ENCODE assay signal across 18 cellular contexts in the genomic region with DNA sequence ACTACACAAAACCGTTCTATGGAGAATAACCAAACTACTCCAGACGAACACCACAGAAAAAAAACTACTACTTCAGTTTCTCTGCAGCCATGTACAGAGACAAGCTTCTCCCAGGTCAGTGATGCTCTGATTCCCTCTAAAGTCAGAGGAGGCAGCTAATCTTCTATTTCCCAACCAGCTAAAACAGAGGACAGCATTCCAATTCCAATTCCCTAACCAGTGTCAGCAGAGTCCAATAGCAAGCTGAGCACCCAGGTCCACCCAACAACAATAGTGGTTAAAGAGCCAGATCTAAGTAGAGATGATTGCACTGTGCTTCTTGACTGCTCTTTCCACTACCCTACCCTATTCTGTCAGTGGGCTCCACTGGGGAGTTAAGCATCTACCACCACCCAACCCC. TPM values are rescaled to one million over a fixed set of nuclear protein-coding genes. Genes with fewer than 3 reads are reported as not detected.
DNase-seq lines count a peak whose midpoint lies in the region; ATAC-seq and TF ChIP-seq lines count a peak whose summit lies in the region.
"Had no signal": no experiment of that assay in that cellular context is flagged by ENCODE, and none has a peak within 500 bp of the region (broad histone marks: within the 10 kb centered on the region; RNA-seq: fewer than 3 reads in every experiment).

No MANE protein-coding gene starts in this region.

- no peaks in the 10 kb centered on the region for H3K36me3 ChIP-seq in mammary epithelial cell (ENCODE audit: insufficient read depth, low read length)
- no peaks in the 10 kb centered on the region for H3K36me3 ChIP-seq in Karpas-422 (ENCODE audit: insufficient read depth, low read length)
- no peaks in the 10 kb centered on the region for H3K36me3 ChIP-seq in adipocyte (ENCODE audit: control insufficient read depth, insufficient read depth, low read length, severe bottlenecking)
- H3K36me3 ChIP-seq in aorta (ENCODE audit: control insufficient read depth in 1 of 2, insufficient read depth in 2 of 2, low read length in 1 of 2), result no peaks in the 10 kb centered on the region

- CTCF ChIA-PET in MCF 10A (lab: Yijun Ruan, JAX) (interaction anchor here (0.6 kb wide), 1 partner anchor 353 kb away, joined by 3 read pairs; no protein-coding TSS in a partner anchor), mammary epithelial cell (lab: Charles Lee; ENCODE audit: low non-redundant PET) (no interaction called here)

- H3K9me3 Mint-ChIP-seq in MCF 10A (ENCODE audit: unreplicated experiment), result peaks cover 8% of the 10 kb centered on the region
- H3K9me3 Mint-ChIP-seq in activated T-helper 1 cell treated with anti-CD3 and anti-CD28 coated beads, Interleukin-12 subunit alpha, Interleukin-12 subunit beta, Interleukin-2, Interleukin-4 antibody, amounts not matched to agents 30 ng/mL and 10 ng/mL and 1 ng/mL, durations not matched to agents 14 hours and 24 hours and 36 hours, result peaks cover 4% of the 10 kb centered on the region

- no peaks in the 10 kb centered on the region for H4K20me1 ChIP-seq in mammary epithelial cell (ENCODE audit: insufficient read depth, low read length)
- H4K20me1 ChIP-seq in Karpas-422 (ENCODE audit: insufficient read depth, low read depth, low read length), result no peaks in the 10 kb centered on the region

- peaks cover 10% of the 10 kb centered on the region for H3K4me1 Mint-ChIP-seq in MCF 10A (ENCODE audit: insufficient read depth, unreplicated experiment)
- H3K4me1 Mint-ChIP-seq in activated T-helper 1 cell treated with anti-CD3 and anti-CD28 coated beads, Interleukin-12 subunit alpha, Interleukin-12 subunit beta, Interleukin-2, Interleukin-4 antibody, amounts not matched to agents 30 ng/mL and 10 ng/mL and 1 ng/mL, durations not matched to agents 14 hours and 24 hours and 36 hours (ENCODE audit: low read depth), result no peaks in the 10 kb centered on the region
- H3K4me1 Mint-ChIP-seq: CD4-positive, CD25-positive, alpha-beta regulatory T cell had no signal

- no peak for TF ChIP-seq CTCF in MCF 10A (IDR thresholded peaks at IDR 0.05; ENCODE audit: unreplicated experiment)
- no peak for TF ChIP-seq CTCF in mammary epithelial cell (conservative IDR thresholded peaks at IDR 0.05 in 1 of 2, IDR thresholded peaks at IDR 0.05 in 1 of 2; ENCODE audit: extremely low read depth in 1 of 2, insufficient read depth in 1 of 2, low read depth in 1 of 2, low read length in 2 of 2)

- H3K9me3 ChIP-seq in mammary epithelial cell (replicated peaks; ENCODE audit: insufficient read depth, low read length) (peaks cover 3% of the 10 kb centered on the region), Karpas-422 (ENCODE audit: low read length) (peaks cover 6% of the 10 kb centered on the region), adipocyte (ENCODE audit: control insufficient read depth, low read length) (peaks cover 4% of the 10 kb centered on the region), aorta (ENCODE audit: control insufficient read depth, low read length) (no peaks in the 10 kb centered on the region)

- intact Hi-C loops in MCF 10A (cut with micrococcal nuclease) (no loop called here), mammary epithelial cell (cut with micrococcal nuclease) (no loop called here), aorta (cut with DNase I) (no loop called here)
- intact Hi-C loops in activated T-helper 1 cell treated with anti-CD3 and anti-CD28 coated beads, Interleukin-12 subunit alpha, Interleukin-12 subunit beta, Interleukin-2, Interleukin-4 antibody, amounts not matched to agents 30 ng/mL and 10 ng/mL and 1 ng/mL, durations not matched to agents 14 hours and 24 hours and 36 hours (cut with micrococcal nuclease), result no loop called here

- H3K9ac ChIP-seq in mammary epithelial cell (ENCODE audit: insufficient read depth, low read length) (no peak overlapping the region), Karpas-422 (ENCODE audit: low read length) (peak overlapping the region; percentile 10; the same call in 1 of the 2 replicates), adipocyte (ENCODE audit: low read length) (no peak overlapping the region)
- H3K9ac ChIP-seq: GM23248 had no signal

- H3K27ac ChIP-seq in mammary epithelial cell (ENCODE audit: insufficient read depth, low read depth, low read length) (no peak overlapping the region), Karpas-422 (ENCODE audit: low read length) (peak overlapping the region; percentile 13; the same call in 1 of the 2 replicates), aorta (ENCODE audit: low read depth in 1 of 2, low read length in 2 of 2) (no peak overlapping the region)
- H3K27ac ChIP-seq: 22Rv1, GM23248 had no signal

- in situ Hi-C loops in mammary epithelial cell (cut with MboI; ENCODE audit: low sequenced_read_pairs in 2 of 2), result no loop called here

- H2AFZ ChIP-seq in mammary epithelial cell (ENCODE audit: low read depth, low read length) (no peak overlapping the region), Karpas-422 (ENCODE audit: low read length) (peak overlapping the region; percentile 23; the same call in 1 of the 2 replicates)
- H2AFZ ChIP-seq: GM23248 had no signal

- no peaks in the 10 kb centered on the region for H3K27me3 ChIP-seq in mammary epithelial cell (ENCODE audit: insufficient read depth, low read length)
- no peaks in the 10 kb centered on the region; the same call in none of the 2 replicates for H3K27me3 ChIP-seq in Karpas-422 (ENCODE audit: low read length)
- no peaks in the 10 kb centered on the region for H3K27me3 ChIP-seq in adipocyte (replicated peaks; ENCODE audit: control insufficient read depth, insufficient read depth, low read length)
- no peaks in the 10 kb centered on the region for H3K27me3 ChIP-seq in aorta (ENCODE audit: control insufficient read depth in 1 of 2, insufficient read depth in 2 of 2, low read length in 1 of 2)

- DNase-seq in MCF 10A (ENCODE audit: unreplicated experiment) (no peak), mammary epithelial cell (no peak), Karpas-422 (no peak), adipocyte (ENCODE audit: low read depth) (no peak), aorta (no peak), ureter (ENCODE audit: low spot score) (no peak), nucleus accumbens (lab: John Stamatoyannopoulos, UW) (no peak)
- DNase-seq in activated T-helper 1 cell treated with anti-CD3 and anti-CD28 coated beads, Interleukin-12 subunit alpha, Interleukin-12 subunit beta, Interleukin-2, Interleukin-4 antibody, amounts not matched to agents 30 ng/mL and 10 ng/mL and 1 ng/mL, durations not matched to agents 14 hours and 24 hours and 36 hours (ENCODE audit: low spot score), result no peak
- DNase-seq: Calu3; CD4-positive, CD25-positive, alpha-beta regulatory T cell; DMS 273 treated with DMSO at 0.1 percent for 48 hours; H9 had no signal

- no peaks in the 10 kb centered on the region for H3K36me3 Mint-ChIP-seq in MCF 10A (ENCODE audit: insufficient read depth, unreplicated experiment)
- H3K36me3 Mint-ChIP-seq in activated T-helper 1 cell treated with anti-CD3 and anti-CD28 coated beads, Interleukin-12 subunit alpha, Interleukin-12 subunit beta, Interleukin-2, Interleukin-4 antibody, amounts not matched to agents 30 ng/mL and 10 ng/mL and 1 ng/mL, durations not matched to agents 14 hours and 24 hours and 36 hours (ENCODE audit: low read depth), result no peaks in the 10 kb centered on the region
- H3K36me3 Mint-ChIP-seq: CD4-positive, CD25-positive, alpha-beta regulatory T cell; IgD-negative memory B cell had no signal

- no peak overlapping the region for H3K4me3 Mint-ChIP-seq in MCF 10A (ENCODE audit: unreplicated experiment)
- H3K4me3 Mint-ChIP-seq in activated T-helper 1 cell treated with anti-CD3 and anti-CD28 coated beads, Interleukin-12 subunit alpha, Interleukin-12 subunit beta, Interleukin-2, Interleukin-4 antibody, amounts not matched to agents 30 ng/mL and 10 ng/mL and 1 ng/mL, durations not matched to agents 14 hours and 24 hours and 36 hours, result no peak overlapping the region
- H3K4me3 Mint-ChIP-seq: H9 had no signal

- no peaks in the 10 kb centered on the region for H3K4me1 ChIP-seq in mammary epithelial cell (ENCODE audit: insufficient read depth, low read length)
- peaks cover 23% of the 10 kb centered on the region for H3K4me1 ChIP-seq in Karpas-422 (ENCODE audit: low read length)
- H3K4me1 ChIP-seq in adipocyte (ENCODE audit: control insufficient read depth, insufficient read depth, low read length), result peaks cover 18% of the 10 kb centered on the region
- H3K4me1 ChIP-seq in aorta (ENCODE audit: control insufficient read depth in 1 of 2, insufficient read depth in 2 of 2, low read length in 2 of 2), result no peaks in the 10 kb centered on the region

- no peaks in the 10 kb centered on the region for H3K9me2 ChIP-seq in Karpas-422 (replicated peaks; ENCODE audit: insufficient read depth, low read length)

- BruUV-seq in MCF 10A (replicated peaks; lab: Mats Ljungman, UMichigan) (no TSS peak), mammary epithelial cell (replicated peaks; lab: Mats Ljungman, UMichigan) (no TSS peak)

- ATAC-seq in aorta (ENCODE audit: low FRiP score), result peak; percentile 29
- ATAC-seq: GM12878 had no signal

- POLR2A ChIA-PET in MCF 10A (lab: Yijun Ruan, JAX), result interaction anchor here (0.6 to 0.7 kb wide), 3 partner anchors 12 to 33 kb away, joined by 3 to 4 read pairs (median 3); no protein-coding TSS in a partner anchor

- H3K4me2 ChIP-seq in mammary epithelial cell (ENCODE audit: insufficient read depth, low read depth, low read length) (no peak overlapping the region), Karpas-422 (ENCODE audit: low read depth, low read length, poor library complexity, severe bottlenecking) (peak overlapping the region; percentile 57)

- 0% methylated on average over 2 of the region's 2 CpGs for WGBS in mammary epithelial cell (ENCODE audit: low coverage, missing lambda C conversion rate)
- 56 to 67% methylated on average over 2 of the region's 2 CpGs for WGBS in aorta, 2 donors

- H3K27ac Mint-ChIP-seq in MCF 10A (ENCODE audit: low read depth, unreplicated experiment), result peak overlapping the region; percentile 5
- H3K27ac Mint-ChIP-seq in activated T-helper 1 cell treated with anti-CD3 and anti-CD28 coated beads, Interleukin-12 subunit alpha, Interleukin-12 subunit beta, Interleukin-2, Interleukin-4 antibody, amounts not matched to agents 30 ng/mL and 10 ng/mL and 1 ng/mL, durations not matched to agents 14 hours and 24 hours and 36 hours, result no peak overlapping the region
- H3K27ac Mint-ChIP-seq: CD4-positive, CD25-positive, alpha-beta regulatory T cell; H9; IgD-negative memory B cell had no signal

- no peak overlapping the region for H3K4me3 ChIP-seq in mammary epithelial cell (replicated peaks in 1 of 3; ENCODE audit: insufficient read depth in 1 of 3, low read depth in 2 of 3, low read length in 3 of 3)
- peak overlapping the region; percentile 13; the same call in 1 of the 2 replicates for H3K4me3 ChIP-seq in Karpas-422 (ENCODE audit: low read length)
- peak overlapping the region; percentile 19 for H3K4me3 ChIP-seq in adipocyte (ENCODE audit: low read length)
- no peak overlapping the region for H3K4me3 ChIP-seq in aorta (ENCODE audit: low read length in 2 of 2)
- H3K4me3 ChIP-seq: GM12878, GM23248 had no signal

- H3K79me2 ChIP-seq in mammary epithelial cell (ENCODE audit: insufficient read depth, low read length) (no peaks in the 10 kb centered on the region), Karpas-422 (ENCODE audit: low read length) (no peaks in the 10 kb centered on the region)

- no peaks in the 10 kb centered on the region for H3K27me3 Mint-ChIP-seq in MCF 10A (ENCODE audit: insufficient read depth, unreplicated experiment)
- peaks cover 3% of the 10 kb centered on the region for H3K27me3 Mint-ChIP-seq in activated T-helper 1 cell treated with anti-CD3 and anti-CD28 coated beads, Interleukin-12 subunit alpha, Interleukin-12 subunit beta, Interleukin-2, Interleukin-4 antibody, amounts not matched to agents 30 ng/mL and 10 ng/mL and 1 ng/mL, durations not matched to agents 14 hours and 24 hours and 36 hours (ENCODE audit: insufficient read depth)
- H3K27me3 Mint-ChIP-seq: CD4-positive, CD25-positive, alpha-beta regulatory T cell; IgD-negative memory B cell had no signal

- dilution Hi-C loops in mammary epithelial cell (cut with HindIII; ENCODE audit: low sequenced_read_pairs), result no loop called here

RNA-seq across cellular contexts. Expression of a gene that starts 6.7 kb away (rescaled TPM):
- 0.17 TPM in 1 of 2 replicates, not detected in the other for total RNA-seq in MCF 10A (2022)
- not detected for total RNA-seq in mammary epithelial cell
- polyA plus RNA-seq in mammary epithelial cell, result not detected
- not detected for polyA minus RNA-seq in mammary epithelial cell
- not detected in 2 replicates for total RNA-seq in Karpas-422 (2014; rRNA removed; shearing (Covaris generic); ENCODE audit: low replicate concordance)
- total RNA-seq in aorta, result not detected
- not detected for polyA plus RNA-seq in aorta
- not detected for total RNA-seq in ureter
- not detected in 2 replicates for total RNA-seq in activated T-helper 1 cell treated with anti-CD3 and anti-CD28 coated beads, Interleukin-12 subunit alpha, Interleukin-12 subunit beta, Interleukin-2, Interleukin-4 antibody, amounts not matched to agents 30 ng/mL and 10 ng/mL and 1 ng/mL, durations not matched to agents 14 hours and 24 hours and 36 hours
- total RNA-seq: Calu3; CD4-positive, CD25-positive, alpha-beta regulatory T cell; G401; GM12878; GM23248; H9 had no signal
- polyA plus RNA-seq: BJ; CD4-positive, CD25-positive, alpha-beta regulatory T cell; GM23248; IgD-negative memory B cell had no signal

Comparison
In these comparisons a context has a peak if more than half of its experiments do, and no peak if none do; other contexts are left out.
1. H3K4me3 ChIP-seq: peak in Karpas-422 (single experiment) and adipocyte (single experiment); none in mammary epithelial cell (0 of 3) and aorta (0 of 2).